ENCODE assay signal across 1 cellular context in the genomic region with DNA sequence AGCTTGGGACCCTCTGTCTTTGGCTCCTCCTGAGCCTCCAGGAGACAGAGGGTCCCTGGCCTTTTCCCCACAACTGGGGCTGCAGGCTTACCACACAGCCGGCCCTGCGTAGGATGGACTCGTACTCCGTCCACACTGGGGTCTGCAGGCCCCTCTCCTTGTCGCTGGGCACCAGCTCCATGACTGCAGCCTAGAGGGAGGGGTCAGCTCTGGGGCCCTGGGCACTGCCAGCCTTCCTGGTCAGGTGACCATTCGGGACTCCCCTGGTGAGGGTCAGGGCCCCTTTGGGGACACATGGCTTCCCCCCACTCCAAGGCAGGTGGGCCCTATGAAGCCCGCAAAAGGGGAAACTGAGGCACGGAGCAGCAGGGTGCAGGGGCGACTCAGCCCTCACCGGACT.
TF ChIP-seq lines count a peak whose summit lies in the region.

No MANE protein-coding gene starts in this region.

TF ChIP-seq in K562, 482 proteins besides CTCF, POLR2A, EP300 and RAD21:
- TF ChIP-seq, protein P1, sequence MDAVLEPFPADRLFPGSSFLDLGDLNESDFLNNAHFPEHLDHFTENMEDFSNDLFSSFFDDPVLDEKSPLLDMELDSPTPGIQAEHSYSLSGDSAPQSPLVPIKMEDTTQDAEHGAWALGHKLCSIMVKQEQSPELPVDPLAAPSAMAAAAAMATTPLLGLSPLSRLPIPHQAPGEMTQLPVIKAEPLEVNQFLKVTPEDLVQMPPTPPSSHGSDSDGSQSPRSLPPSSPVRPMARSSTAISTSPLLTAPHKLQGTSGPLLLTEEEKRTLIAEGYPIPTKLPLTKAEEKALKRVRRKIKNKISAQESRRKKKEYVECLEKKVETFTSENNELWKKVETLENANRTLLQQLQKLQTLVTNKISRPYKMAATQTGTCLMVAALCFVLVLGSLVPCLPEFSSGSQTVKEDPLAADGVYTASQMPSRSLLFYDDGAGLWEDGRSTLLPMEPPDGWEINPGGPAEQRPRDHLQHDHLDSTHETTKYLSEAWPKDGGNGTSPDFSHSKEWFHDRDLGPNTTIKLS (IDR thresholded peaks at IDR 0.05; ENCODE audit: borderline replicate concordance, low read depth): no peak
- no peak for TF ChIP-seq HMG20B (CRISPR knock-in tag; IDR thresholded peaks at IDR 0.05)
- no peak for TF ChIP-seq MECOM (CRISPR knock-in tag; IDR thresholded peaks at IDR 0.05)
- TF ChIP-seq, protein P2, sequence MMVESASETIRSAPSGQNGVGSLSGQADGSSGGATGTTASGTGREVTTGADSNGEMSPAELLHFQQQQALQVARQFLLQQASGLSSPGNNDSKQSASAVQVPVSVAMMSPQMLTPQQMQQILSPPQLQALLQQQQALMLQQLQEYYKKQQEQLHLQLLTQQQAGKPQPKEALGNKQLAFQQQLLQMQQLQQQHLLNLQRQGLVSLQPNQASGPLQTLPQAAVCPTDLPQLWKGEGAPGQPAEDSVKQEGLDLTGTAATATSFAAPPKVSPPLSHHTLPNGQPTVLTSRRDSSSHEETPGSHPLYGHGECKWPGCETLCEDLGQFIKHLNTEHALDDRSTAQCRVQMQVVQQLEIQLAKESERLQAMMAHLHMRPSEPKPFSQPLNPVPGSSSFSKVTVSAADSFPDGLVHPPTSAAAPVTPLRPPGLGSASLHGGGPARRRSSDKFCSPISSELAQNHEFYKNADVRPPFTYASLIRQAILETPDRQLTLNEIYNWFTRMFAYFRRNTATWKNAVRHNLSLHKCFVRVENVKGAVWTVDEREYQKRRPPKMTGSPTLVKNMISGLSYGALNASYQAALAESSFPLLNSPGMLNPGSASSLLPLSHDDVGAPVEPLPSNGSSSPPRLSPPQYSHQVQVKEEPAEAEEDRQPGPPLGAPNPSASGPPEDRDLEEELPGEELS (CRISPR knock-in tag; IDR thresholded peaks at IDR 0.05; ENCODE audit: borderline replicate concordance): no peak
- TF ChIP-seq, protein P3, sequence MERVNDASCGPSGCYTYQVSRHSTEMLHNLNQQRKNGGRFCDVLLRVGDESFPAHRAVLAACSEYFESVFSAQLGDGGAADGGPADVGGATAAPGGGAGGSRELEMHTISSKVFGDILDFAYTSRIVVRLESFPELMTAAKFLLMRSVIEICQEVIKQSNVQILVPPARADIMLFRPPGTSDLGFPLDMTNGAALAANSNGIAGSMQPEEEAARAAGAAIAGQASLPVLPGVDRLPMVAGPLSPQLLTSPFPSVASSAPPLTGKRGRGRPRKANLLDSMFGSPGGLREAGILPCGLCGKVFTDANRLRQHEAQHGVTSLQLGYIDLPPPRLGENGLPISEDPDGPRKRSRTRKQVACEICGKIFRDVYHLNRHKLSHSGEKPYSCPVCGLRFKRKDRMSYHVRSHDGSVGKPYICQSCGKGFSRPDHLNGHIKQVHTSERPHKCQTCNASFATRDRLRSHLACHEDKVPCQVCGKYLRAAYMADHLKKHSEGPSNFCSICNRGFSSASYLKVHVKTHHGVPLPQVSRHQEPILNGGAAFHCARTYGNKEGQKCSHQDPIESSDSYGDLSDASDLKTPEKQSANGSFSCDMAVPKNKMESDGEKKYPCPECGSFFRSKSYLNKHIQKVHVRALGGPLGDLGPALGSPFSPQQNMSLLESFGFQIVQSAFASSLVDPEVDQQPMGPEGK (CRISPR knock-in tag; IDR thresholded peaks at IDR 0.05; ENCODE audit: borderline replicate concordance): no peak
- TF ChIP-seq, protein P4, sequence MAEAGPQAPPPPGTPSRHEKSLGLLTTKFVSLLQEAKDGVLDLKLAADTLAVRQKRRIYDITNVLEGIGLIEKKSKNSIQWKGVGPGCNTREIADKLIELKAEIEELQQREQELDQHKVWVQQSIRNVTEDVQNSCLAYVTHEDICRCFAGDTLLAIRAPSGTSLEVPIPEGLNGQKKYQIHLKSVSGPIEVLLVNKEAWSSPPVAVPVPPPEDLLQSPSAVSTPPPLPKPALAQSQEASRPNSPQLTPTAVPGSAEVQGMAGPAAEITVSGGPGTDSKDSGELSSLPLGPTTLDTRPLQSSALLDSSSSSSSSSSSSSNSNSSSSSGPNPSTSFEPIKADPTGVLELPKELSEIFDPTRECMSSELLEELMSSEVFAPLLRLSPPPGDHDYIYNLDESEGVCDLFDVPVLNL (CRISPR knock-in tag; IDR thresholded peaks at IDR 0.05; ENCODE audit: low read depth): no peak
- TF ChIP-seq ZNF347 (CRISPR knock-in tag; IDR thresholded peaks at IDR 0.05; ENCODE audit: low read depth): no peak
- TF ChIP-seq, protein P5, sequence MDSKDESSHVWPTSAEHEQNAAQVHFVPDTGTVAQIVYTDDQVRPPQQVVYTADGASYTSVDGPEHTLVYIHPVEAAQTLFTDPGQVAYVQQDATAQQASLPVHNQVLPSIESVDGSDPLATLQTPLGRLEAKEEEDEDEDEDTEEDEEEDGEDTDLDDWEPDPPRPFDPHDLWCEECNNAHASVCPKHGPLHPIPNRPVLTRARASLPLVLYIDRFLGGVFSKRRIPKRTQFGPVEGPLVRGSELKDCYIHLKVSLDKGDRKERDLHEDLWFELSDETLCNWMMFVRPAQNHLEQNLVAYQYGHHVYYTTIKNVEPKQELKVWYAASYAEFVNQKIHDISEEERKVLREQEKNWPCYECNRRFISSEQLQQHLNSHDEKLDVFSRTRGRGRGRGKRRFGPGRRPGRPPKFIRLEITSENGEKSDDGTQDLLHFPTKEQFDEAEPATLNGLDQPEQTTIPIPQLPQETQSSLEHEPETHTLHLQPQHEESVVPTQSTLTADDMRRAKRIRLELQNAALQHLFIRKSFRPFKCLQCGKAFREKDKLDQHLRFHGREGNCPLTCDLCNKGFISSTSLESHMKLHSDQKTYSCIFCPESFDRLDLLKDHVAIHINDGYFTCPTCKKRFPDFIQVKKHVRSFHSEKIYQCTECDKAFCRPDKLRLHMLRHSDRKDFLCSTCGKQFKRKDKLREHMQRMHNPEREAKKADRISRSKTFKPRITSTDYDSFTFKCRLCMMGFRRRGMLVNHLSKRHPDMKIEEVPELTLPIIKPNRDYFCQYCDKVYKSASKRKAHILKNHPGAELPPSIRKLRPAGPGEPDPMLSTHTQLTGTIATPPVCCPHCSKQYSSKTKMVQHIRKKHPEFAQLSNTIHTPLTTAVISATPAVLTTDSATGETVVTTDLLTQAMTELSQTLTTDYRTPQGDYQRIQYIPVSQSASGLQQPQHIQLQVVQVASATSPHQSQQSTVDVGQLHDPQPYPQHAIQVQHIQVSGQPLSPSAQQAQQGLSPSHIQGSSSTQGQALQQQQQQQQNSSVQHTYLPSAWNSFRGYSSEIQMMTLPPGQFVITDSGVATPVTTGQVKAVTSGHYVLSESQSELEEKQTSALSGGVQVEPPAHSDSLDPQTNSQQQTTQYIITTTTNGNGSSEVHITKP (IDR thresholded peaks at IDR 0.05; ENCODE audit: partially characterized antibody): no peak
- TF ChIP-seq, protein P6, sequence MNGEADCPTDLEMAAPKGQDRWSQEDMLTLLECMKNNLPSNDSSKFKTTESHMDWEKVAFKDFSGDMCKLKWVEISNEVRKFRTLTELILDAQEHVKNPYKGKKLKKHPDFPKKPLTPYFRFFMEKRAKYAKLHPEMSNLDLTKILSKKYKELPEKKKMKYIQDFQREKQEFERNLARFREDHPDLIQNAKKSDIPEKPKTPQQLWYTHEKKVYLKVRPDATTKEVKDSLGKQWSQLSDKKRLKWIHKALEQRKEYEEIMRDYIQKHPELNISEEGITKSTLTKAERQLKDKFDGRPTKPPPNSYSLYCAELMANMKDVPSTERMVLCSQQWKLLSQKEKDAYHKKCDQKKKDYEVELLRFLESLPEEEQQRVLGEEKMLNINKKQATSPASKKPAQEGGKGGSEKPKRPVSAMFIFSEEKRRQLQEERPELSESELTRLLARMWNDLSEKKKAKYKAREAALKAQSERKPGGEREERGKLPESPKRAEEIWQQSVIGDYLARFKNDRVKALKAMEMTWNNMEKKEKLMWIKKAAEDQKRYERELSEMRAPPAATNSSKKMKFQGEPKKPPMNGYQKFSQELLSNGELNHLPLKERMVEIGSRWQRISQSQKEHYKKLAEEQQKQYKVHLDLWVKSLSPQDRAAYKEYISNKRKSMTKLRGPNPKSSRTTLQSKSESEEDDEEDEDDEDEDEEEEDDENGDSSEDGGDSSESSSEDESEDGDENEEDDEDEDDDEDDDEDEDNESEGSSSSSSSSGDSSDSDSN (IDR thresholded peaks at IDR 0.05; ENCODE audit: borderline replicate concordance in 1 of 2, low read depth in 2 of 2, low read length in 2 of 2): no peak
- TF ChIP-seq CXXC5 (CRISPR knock-in tag; IDR thresholded peaks at IDR 0.05): no peak
- TF ChIP-seq MBD2 (IDR thresholded peaks at IDR 0.05; ENCODE audit: borderline replicate concordance, low read depth): no peak
- TF ChIP-seq NCOR1 (IDR thresholded peaks at IDR 0.05): no peak
- TF ChIP-seq, protein P7, sequence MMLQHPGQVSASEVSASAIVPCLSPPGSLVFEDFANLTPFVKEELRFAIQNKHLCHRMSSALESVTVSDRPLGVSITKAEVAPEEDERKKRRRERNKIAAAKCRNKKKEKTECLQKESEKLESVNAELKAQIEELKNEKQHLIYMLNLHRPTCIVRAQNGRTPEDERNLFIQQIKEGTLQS (IDR thresholded peaks at IDR 0.05): no peak
- TF ChIP-seq, protein P7 (CRISPR knock-in tag; conservative IDR thresholded peaks at IDR 0.05): no peak
- no peak for TF ChIP-seq SUPT5H (IDR thresholded peaks at IDR 0.05)
- no peak for TF ChIP-seq MTA2 (IDR thresholded peaks at IDR 0.05; ENCODE audit: low read depth)
- TF ChIP-seq TCF3 (CRISPR knock-in tag; IDR thresholded peaks at IDR 0.05): no peak
- no peak for TF ChIP-seq ZNF408 (CRISPR knock-in tag; IDR thresholded peaks at IDR 0.05; ENCODE audit: low read depth)
- no peak for TF ChIP-seq PPARD (CRISPR knock-in tag; IDR thresholded peaks at IDR 0.05)
- TF ChIP-seq, protein P8, sequence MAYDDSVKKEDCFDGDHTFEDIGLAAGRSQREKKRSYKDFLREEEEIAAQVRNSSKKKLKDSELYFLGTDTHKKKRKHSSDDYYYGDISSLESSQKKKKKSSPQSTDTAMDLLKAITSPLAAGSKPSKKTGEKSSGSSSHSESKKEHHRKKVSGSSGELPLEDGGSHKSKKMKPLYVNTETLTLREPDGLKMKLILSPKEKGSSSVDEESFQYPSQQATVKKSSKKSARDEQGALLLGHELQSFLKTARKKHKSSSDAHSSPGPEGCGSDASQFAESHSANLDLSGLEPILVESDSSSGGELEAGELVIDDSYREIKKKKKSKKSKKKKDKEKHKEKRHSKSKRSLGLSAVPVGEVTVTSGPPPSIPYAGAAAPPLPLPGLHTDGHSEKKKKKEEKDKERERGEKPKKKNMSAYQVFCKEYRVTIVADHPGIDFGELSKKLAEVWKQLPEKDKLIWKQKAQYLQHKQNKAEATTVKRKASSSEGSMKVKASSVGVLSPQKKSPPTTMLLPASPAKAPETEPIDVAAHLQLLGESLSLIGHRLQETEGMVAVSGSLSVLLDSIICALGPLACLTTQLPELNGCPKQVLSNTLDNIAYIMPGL (CRISPR knock-in tag; IDR thresholded peaks at IDR 0.05): no peak
- TF ChIP-seq ETV5 (CRISPR knock-in tag; IDR thresholded peaks at IDR 0.05; ENCODE audit: low read depth): no peak
TF ChIP-seq in K562: peak in this region for 0.
